ENCODE assay signal across 22 cellular contexts in the genomic region with DNA sequence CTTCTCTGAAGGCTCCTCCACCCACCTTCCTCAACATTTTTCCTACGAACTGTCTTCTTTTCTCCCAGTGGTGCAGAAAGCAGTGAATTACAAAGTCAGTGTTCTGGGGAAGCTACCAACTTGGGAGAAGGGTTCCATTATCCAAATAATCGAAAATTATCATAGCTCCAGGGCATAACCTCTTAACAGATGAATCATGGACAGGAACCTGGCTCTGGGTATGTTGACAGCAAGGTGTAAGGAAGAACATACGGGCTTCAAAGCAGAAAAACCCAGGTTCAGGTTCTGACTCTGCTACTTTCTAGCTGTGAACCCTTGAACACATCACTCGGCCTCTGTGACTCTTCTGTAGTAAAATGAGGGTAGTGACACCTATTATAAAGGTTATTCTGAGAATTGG.
DNase-seq lines count a peak whose midpoint lies in the region; FAIRE-seq and TF ChIP-seq lines count a peak whose summit lies in the region.
"Had no signal": no experiment of that assay in that cellular context is flagged by ENCODE, and none has a peak within 500 bp of the region (broad histone marks: within the 10 kb centered on the region; RNA-seq: fewer than 3 reads in every experiment).

No MANE protein-coding gene starts in this region.

- H3K9me2 ChIP-seq in GM23248 (ENCODE audit: insufficient read depth), result no peaks in the 10 kb centered on the region

- H3K36me3 ChIP-seq in ACC112 (ENCODE audit: insufficient read depth, low read length) (no peaks in the 10 kb centered on the region), keratinocyte (ENCODE audit: control insufficient read depth in 2 of 2, extremely low read depth in 1 of 2, insufficient read depth in 2 of 2, low read length in 2 of 2) (no peaks in the 10 kb centered on the region), spleen (no peaks in the 10 kb centered on the region), GM23248 (ENCODE audit: low read depth) (no peaks in the 10 kb centered on the region)
- H3K36me3 ChIP-seq: cardiac muscle cell had no signal

- TF ChIP-seq POLR2A in spleen (IDR thresholded peaks at IDR 0.05), result no peak

- H3K9me3 ChIP-seq in keratinocyte (ENCODE audit: control insufficient read depth, low read depth, low read length) (no peaks in the 10 kb centered on the region), spleen (no peaks in the 10 kb centered on the region), GM23248 (ENCODE audit: low read depth) (no peaks in the 10 kb centered on the region)
- H3K9me3 ChIP-seq: mucosa of descending colon had no signal

- peak; percentile 55 for FAIRE-seq in keratinocyte (lab: Jason Lieb, UNC)
- FAIRE-seq: GM12891 had no signal

- H3K4me1 ChIP-seq in ACC112 (ENCODE audit: control insufficient read depth, insufficient read depth, low read length, unreplicated experiment) (peaks cover 5% of the 10 kb centered on the region), keratinocyte (ENCODE audit: control insufficient read depth, extremely low read depth, insufficient read depth, low read length) (peaks cover 20% of the 10 kb centered on the region), spleen (peaks cover 0 to 3% (median 0%) of the 10 kb centered on the region in 6 donors), GM23248 (ENCODE audit: insufficient read depth) (no peaks in the 10 kb centered on the region; the same call in 1 of the 2 replicates)

- no peaks in the 10 kb centered on the region for H3K9me1 ChIP-seq in keratinocyte (ENCODE audit: control insufficient read depth, extremely low read depth, insufficient read depth, low read length)

- dilution Hi-C loops in keratinocyte (cut with MboI; ENCODE audit: extremely low pct_ligation_motif_present, low sequenced_read_pairs), result no loop called here

- H2AFZ ChIP-seq in ACC112 (ENCODE audit: low read length, unreplicated experiment) (no peak overlapping the region), keratinocyte (ENCODE audit: control insufficient read depth, low read length) (peak overlapping the region; percentile 18), GM23248 (no peak overlapping the region)

- WGBS in spleen, 5 donors, result 74 to 87% (median 80%) methylated on average over 4 of the region's 4 CpGs
- WGBS in GM23248 (ENCODE audit: low coverage in 1 of 2, low lambda C conversion rate in 2 of 2, missing lambda C conversion rate in 2 of 2), 2 experiments, result 70 to 71% methylated on average over 4 of the region's 4 CpGs

- no peaks in the 10 kb centered on the region for H4K20me1 ChIP-seq in keratinocyte (ENCODE audit: control insufficient read depth, extremely low read depth, insufficient read depth, low read length)
- H4K20me1 ChIP-seq in GM23248 (ENCODE audit: insufficient read depth), result no peaks in the 10 kb centered on the region

- no peak overlapping the region for H3K4me3 ChIP-seq in ACC112 (ENCODE audit: low read depth, low read length)
- no peak overlapping the region for H3K4me3 ChIP-seq in keratinocyte (ENCODE audit: control insufficient read depth in 2 of 3, extremely low read depth in 1 of 3, insufficient read depth in 2 of 3, low read depth in 1 of 3, low read length in 3 of 3)
- no peak overlapping the region for H3K4me3 ChIP-seq in spleen
- H3K4me3 ChIP-seq in GM23248, result no peak overlapping the region
- H3K4me3 ChIP-seq: cardiac muscle cell, mucosa of descending colon had no signal

- TF ChIP-seq CTCF in keratinocyte (optimal IDR thresholded peaks at IDR 0.05 in 1 of 3, IDR thresholded peaks at IDR 0.05 in 1 of 3, conservative IDR thresholded peaks at IDR 0.05 in 1 of 3; ENCODE audit: extremely low read depth in 1 of 3, insufficient read depth in 2 of 3, low read length in 3 of 3), result no peak
- TF ChIP-seq CTCF in spleen (IDR thresholded peaks at IDR 0.05 in 8 of 11, conservative IDR thresholded peaks at IDR 0.05 in 3 of 11), result no peak

- no peaks in the 10 kb centered on the region for H3F3A ChIP-seq in GM23248 (ENCODE audit: insufficient read depth)

- in situ Hi-C loops in GM23248 (cut with MboI), result no loop called here

- H3K27me3 ChIP-seq in ACC112 (ENCODE audit: insufficient read depth, low read length) (no peaks in the 10 kb centered on the region), keratinocyte (ENCODE audit: control insufficient read depth, extremely low read depth, insufficient read depth, low read length) (no peaks in the 10 kb centered on the region), spleen (replicated peaks in 1 of 7) (no peaks in the 10 kb centered on the region), GM23248 (replicated peaks; ENCODE audit: insufficient read depth) (peaks cover 16% of the 10 kb centered on the region)
- H3K27me3 ChIP-seq: cardiac muscle cell had no signal

- no peaks in the 10 kb centered on the region for H3K79me2 ChIP-seq in ACC112 (ENCODE audit: control insufficient read depth, insufficient read depth, low read length, unreplicated experiment)
- no peaks in the 10 kb centered on the region for H3K79me2 ChIP-seq in keratinocyte (ENCODE audit: control insufficient read depth, insufficient read depth, low read length)
- no peaks in the 10 kb centered on the region for H3K79me2 ChIP-seq in GM23248 (ENCODE audit: insufficient read depth)

- H3K9ac ChIP-seq in keratinocyte (ENCODE audit: control insufficient read depth, extremely low read depth, insufficient read depth, low read length) (no peak overlapping the region), GM23248 (no peak overlapping the region)
- H3K9ac ChIP-seq: KMS-11 had no signal

- intact Hi-C loops in spleen (cut with DNase I; ENCODE audit: low total_unique reads), result no loop called here

- H3K4me2 ChIP-seq in keratinocyte (ENCODE audit: control insufficient read depth, extremely low read depth, insufficient read depth, low read depth, low read length), result peak overlapping the region; percentile 42
- H3K4me2 ChIP-seq in GM23248 (ENCODE audit: unreplicated experiment), result no peak overlapping the region
- H3K4me2 ChIP-seq: KMS-11 had no signal

- DNase-seq in keratinocyte (ENCODE audit: low read depth, low spot score), result peak; percentile 48
- DNase-seq in spleen, result no peak
- no peak for DNase-seq in activated CD8-positive, alpha-beta memory T cell treated with anti-CD3 and anti-CD28 coated beads, Interleukin-2, amount 50 U/mL, for 4 hours
- no peak for DNase-seq in GM23248
- no peak for DNase-seq in NCI-H82 (lab: John Stamatoyannopoulos, UW)
- DNase-seq in AG20443 (ENCODE audit: low spot score), result no peak
- DNase-seq: ACHN; activated CD4-positive, alpha-beta memory T cell treated with anti-CD3 and anti-CD28 coated beads for 36 hours; activated T-cell treated with anti-CD3 and anti-CD28 coated beads, Interleukin-2, amount 50 U/mL, for 1 hour; effector memory CD8-positive, alpha-beta T cell; hypothalamus; kidney glomerular epithelial cell; mucosa of descending colon; NCI-H1092; NCI-H2107; nucleus accumbens; stimulated activated CD4-positive, alpha-beta T cell treated with anti-CD3 and anti-CD28 coated beads, Interleukin-4, amount 100 ng/mL, for 24 hours had no signal

- peak overlapping the region; percentile 30 for H3K27ac ChIP-seq in ACC112 (ENCODE audit: low read depth, low read length)
- peak overlapping the region; percentile 53 for H3K27ac ChIP-seq in angular gyrus (ENCODE audit: low read depth, low read length)
- peak overlapping the region; percentile 40 for H3K27ac ChIP-seq in keratinocyte (ENCODE audit: control insufficient read depth, insufficient read depth, low read length)
- peak overlapping the region in 7 of 8 donors; percentile 36 to 70 (median 61) for H3K27ac ChIP-seq in spleen
- H3K27ac ChIP-seq in GM23248, result no peak overlapping the region
- H3K27ac ChIP-seq: cardiac muscle cell, KMS-11 had no signal
